9 cellular contexts compared by ENCODE assay signal in the genomic region with DNA sequence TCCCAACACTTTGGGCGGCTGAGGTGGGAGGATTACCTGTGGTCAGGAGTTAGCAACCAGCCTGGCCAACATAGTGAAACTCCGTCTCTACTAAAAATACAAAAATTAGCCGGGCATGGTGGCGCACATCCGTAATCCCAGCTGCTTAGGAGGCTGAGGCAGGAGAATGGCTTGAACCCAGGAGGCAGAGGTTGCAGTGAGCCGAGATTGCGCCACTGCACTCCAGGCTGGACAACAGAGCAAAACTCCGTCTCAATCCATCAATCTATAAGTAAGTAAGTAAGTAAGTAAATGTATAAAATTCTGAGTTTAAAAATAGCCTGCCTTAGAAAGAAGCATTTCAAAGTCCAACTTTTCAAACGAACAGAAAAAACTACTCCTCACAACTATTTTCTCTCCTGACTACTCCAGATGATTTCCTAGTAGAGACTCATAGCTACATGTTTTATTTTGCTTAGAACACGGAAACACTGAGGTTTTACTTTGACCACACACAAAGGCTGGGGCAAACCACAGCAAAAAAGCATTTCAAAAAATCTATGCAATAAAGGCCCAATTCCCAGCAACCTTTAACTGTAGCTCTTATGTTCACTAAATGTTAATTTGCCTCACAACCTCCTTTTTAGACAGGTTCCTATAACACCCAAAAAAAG. TPM values are rescaled to one million over a fixed set of nuclear protein-coding genes. Genes with fewer than 3 reads are reported as not detected.
DNase-seq lines count a peak whose midpoint lies in the region; ATAC-seq, FAIRE-seq and TF ChIP-seq lines count a peak whose summit lies in the region.
"Had no signal": no experiment of that assay in that cellular context is flagged by ENCODE, and none has a peak within 500 bp of the region (broad histone marks: within the 10 kb centered on the region; RNA-seq: fewer than 3 reads in every experiment).

No MANE protein-coding gene starts in this region.

- H3K36me3 ChIP-seq in aorta (ENCODE audit: control insufficient read depth in 1 of 2, insufficient read depth in 2 of 2, low read length in 1 of 2): no peaks in the 10 kb centered on the region

- H3K27me3 ChIP-seq in aorta (ENCODE audit: control insufficient read depth in 1 of 2, insufficient read depth in 2 of 2, low read length in 1 of 2) (no peaks in the 10 kb centered on the region), H9 (ENCODE audit: insufficient read depth, low read length) (no peaks in the 10 kb centered on the region)

- H3K79me1 ChIP-seq in H9 (ENCODE audit: insufficient read depth, low read depth, low read length, poor library complexity, severe bottlenecking): no peaks in the 10 kb centered on the region

- H4K91ac ChIP-seq in H9 (ENCODE audit: insufficient read length, low read depth, low read length): no peak overlapping the region

- H3K56ac ChIP-seq in H9 (ENCODE audit: insufficient read length, low read depth, low read length): no peak overlapping the region

- intact Hi-C loops in aorta (cut with DNase I): loop anchor here in 1 of 2 donors (10.0 kb wide), 1 partner anchor 293 kb away; the partner anchor contains the start of genes GTF2H1 and HPS5

- H3K4me3 ChIP-seq in fibroblast of pulmonary artery (replicated peaks; ENCODE audit: low read depth, low read length) (peak overlapping the region; percentile 5), aorta (ENCODE audit: low read length in 2 of 2) (peak overlapping the region in 1 of 2 donors; percentile 55)

- DNase-seq in stimulated activated CD4-positive, alpha-beta T cell treated with anti-CD3 and anti-CD28 coated beads, Interleukin-1b, Interleukin-23, amount 100 ng/mL, for 48 hours: peak; percentile 7
- DNase-seq in stimulated activated CD4-positive, alpha-beta T cell treated with anti-CD3 and anti-CD28 coated beads, Interleukin-2, amount 100 ng/mL, for 48 hours: no peak
- peak; percentile 64 for DNase-seq in T-helper 2 cell treated with Interferon-gamma antibody and Interleukin-4, amounts not matched to agents 5 μg/mL and 100 μg/mL, for 36 hours (ENCODE audit: low spot score)
- DNase-seq in fibroblast of pulmonary artery (ENCODE audit: low read depth) (peak; percentile 54), aorta (no peak), RCC 7860 (ENCODE audit: low spot score) (no peak), H9 (no peak)

- H3K36me3 Mint-ChIP-seq in T-helper 2 cell treated with Interferon-gamma antibody and Interleukin-4, amounts not matched to agents 5 μg/mL and 100 μg/mL, for 36 hours (ENCODE audit: low read depth): peaks cover 29% of the 10 kb centered on the region
- peaks cover 6 to 19% (median 18%) of the 10 kb centered on the region in 3 experiments; a peak in 6 of 7 replicates for H3K36me3 Mint-ChIP-seq in H9 (ENCODE audit: insufficient read depth in 1 of 3, low read depth in 3 of 3)

- H2AK5ac ChIP-seq in H9 (ENCODE audit: insufficient read length, low read length): no peak overlapping the region

- peak; percentile 68 for ATAC-seq in aorta (ENCODE audit: low FRiP score)
- ATAC-seq in GM19397 (IDR thresholded peaks at IDR 0.05; ENCODE audit: unreplicated experiment): no peak

- H3K4me3 Mint-ChIP-seq in T-helper 2 cell treated with Interferon-gamma antibody and Interleukin-4, amounts not matched to agents 5 μg/mL and 100 μg/mL, for 36 hours: peak overlapping the region; percentile 60
- H3K4me3 Mint-ChIP-seq in H9: no peak overlapping the region
- H3K4me3 Mint-ChIP-seq: IgD-negative memory B cell had no signal

- TF ChIP-seq CTCF in fibroblast of pulmonary artery (IDR thresholded peaks at IDR 0.05; ENCODE audit: low read length, missing control alignments) (no peak), H9 (conservative IDR thresholded peaks at IDR 0.05) (no peak)

- no peak overlapping the region for H3K4me2 ChIP-seq in H9 (ENCODE audit: insufficient read depth, insufficient read length, low read length)

- no peak overlapping the region for H2BK20ac ChIP-seq in H9 (ENCODE audit: low read depth, low read length, poor library complexity, severe bottlenecking)

- H3K4me1 Mint-ChIP-seq in T-helper 2 cell treated with Interferon-gamma antibody and Interleukin-4, amounts not matched to agents 5 μg/mL and 100 μg/mL, for 36 hours (ENCODE audit: low read depth): peaks cover 49% of the 10 kb centered on the region
- H3K4me1 Mint-ChIP-seq in H9: no peaks in the 10 kb centered on the region

- no peaks in the 10 kb centered on the region for H4K20me1 ChIP-seq in H9 (ENCODE audit: control insufficient read depth, insufficient read depth, insufficient read length)

- H3K27ac ChIP-seq in aorta (ENCODE audit: low read depth in 1 of 2, low read length in 2 of 2) (peak overlapping the region; percentile 46 to 54), H9 (ENCODE audit: insufficient read length, low read depth, low read length) (no peak overlapping the region)

- peak overlapping the region; percentile 64 for H3K27ac Mint-ChIP-seq in T-helper 2 cell treated with Interferon-gamma antibody and Interleukin-4, amounts not matched to agents 5 μg/mL and 100 μg/mL, for 36 hours
- H3K27ac Mint-ChIP-seq in H9: peak overlapping the region in 1 of 3 experiments; percentile 79; a peak in 2 of 7 replicates

- H3K23ac ChIP-seq in H9 (ENCODE audit: insufficient read length, low read depth, low read length): no peak overlapping the region

- H2BK120ac ChIP-seq in H9 (ENCODE audit: low read depth, low read length, poor library complexity, severe bottlenecking): no peak overlapping the region

- FAIRE-seq in RCC 7860 (lab: Jason Lieb, UNC): no peak

- peaks cover 3% of the 10 kb centered on the region; the same call in 1 of the 2 replicates for H3K79me2 ChIP-seq in H9 (ENCODE audit: insufficient read depth, low read length)

- H3T11ph ChIP-seq in H9 (ENCODE audit: low read length): no peak overlapping the region

- no peak overlapping the region for H2BK5ac ChIP-seq in H9 (ENCODE audit: insufficient read length, low read length)

- H3K9me3 Mint-ChIP-seq in T-helper 2 cell treated with Interferon-gamma antibody and Interleukin-4, amounts not matched to agents 5 μg/mL and 100 μg/mL, for 36 hours: no peaks in the 10 kb centered on the region
- H3K9me3 Mint-ChIP-seq in H9: no peaks in the 10 kb centered on the region
- H3K9me3 Mint-ChIP-seq: IgD-negative memory B cell had no signal

- H3K23me2 ChIP-seq in H9 (ENCODE audit: insufficient read length, low read depth, low read length, poor library complexity, severe bottlenecking): no peaks in the 10 kb centered on the region

- WGBS in aorta, 2 donors: 26 to 47% methylated on average over 10 of the region's 10 CpGs
- WGBS in H9 (ENCODE audit: extremely low coverage, insufficient read length, low lambda C conversion rate): no CpG with 5 or more reads among the region's 10 CpGs

- no peak overlapping the region for H4K5ac ChIP-seq in H9 (ENCODE audit: insufficient read length, low read depth, low read length)

- H3K4me1 ChIP-seq in aorta (ENCODE audit: control insufficient read depth in 1 of 2, insufficient read depth in 2 of 2, low read length in 2 of 2) (peaks cover 0 to 1% of the 10 kb centered on the region in 2 donors), H9 (ENCODE audit: insufficient read depth, low read length) (no peaks in the 10 kb centered on the region)

- H2BK15ac ChIP-seq in H9 (ENCODE audit: low read depth, low read length): no peak overlapping the region

- no peak overlapping the region for H2AFZ ChIP-seq in H9 (ENCODE audit: low read length)

- H3K9me3 ChIP-seq in aorta (ENCODE audit: control insufficient read depth, low read length) (no peaks in the 10 kb centered on the region), H9 (ENCODE audit: control insufficient read depth, low read depth, low read length) (no peaks in the 10 kb centered on the region)

- H3K18ac ChIP-seq in H9 (ENCODE audit: insufficient read length, low read depth, low read length): no peak overlapping the region

- H4K8ac ChIP-seq in H9 (replicated peaks; ENCODE audit: insufficient read length, low read depth, low read length): no peak overlapping the region

- no peak overlapping the region for H3K4ac ChIP-seq in H9 (ENCODE audit: low read depth, low read length)

- H3K27me3 Mint-ChIP-seq in T-helper 2 cell treated with Interferon-gamma antibody and Interleukin-4, amounts not matched to agents 5 μg/mL and 100 μg/mL, for 36 hours (ENCODE audit: low read depth): no peaks in the 10 kb centered on the region
- no peaks in the 10 kb centered on the region for H3K27me3 Mint-ChIP-seq in H9 (ENCODE audit: low read depth)
- H3K27me3 Mint-ChIP-seq: IgD-negative memory B cell had no signal

- no peak overlapping the region for H3K9ac ChIP-seq in H9 (ENCODE audit: extremely low read depth, insufficient read length, low read length)

- no peak overlapping the region for H2BK12ac ChIP-seq in H9 (ENCODE audit: insufficient read length, low read depth, low read length)

- H3K14ac ChIP-seq in H9 (ENCODE audit: insufficient read depth, low read length): no peak overlapping the region

RNA-seq across cellular contexts. Expression of gene SPTY2D1, which starts 16.3 kb away (rescaled TPM):
- total RNA-seq in aorta (10 to 100 TPM; 16.9 to 19.9 TPM), H9 (2021) (15.9 and 16.8 TPM in 2 replicates)
- 1 to 10 TPM; 3.9 to 6.1 TPM for polyA plus RNA-seq in aorta

RNA-seq across cellular contexts. Expression of gene MISFA, which starts 18.2 kb away (rescaled TPM):
- 1 to 10 TPM; 1.8 to 6.6 TPM for total RNA-seq in aorta
- polyA plus RNA-seq in aorta: under 1 TPM in 1 of 2 donors, not detected in 1; 0.95 TPM
- 2.8 and 3.7 TPM in 2 replicates for total RNA-seq in H9 (2021)

RNA-seq across cellular contexts. Expression of gene UEVLD, which starts 29.3 kb away (rescaled TPM):
- total RNA-seq in aorta (10 to 100 TPM; 22.4 to 25.2 TPM), H9 (2021) (7.8 and 7.9 TPM in 2 replicates)
- 10 to 100 TPM; 11.4 to 18.7 TPM for polyA plus RNA-seq in aorta

Comparison
In these comparisons a context has a peak if more than half of its experiments do, and no peak if none do; other contexts are left out.
1. DNase-seq: peak in stimulated activated CD4-positive, alpha-beta T cell treated with anti-CD3 and anti-CD28 coated beads, Interleukin-1b, Interleukin-23, amount 100 ng/mL, for 48 hours (single experiment), T-helper 2 cell treated with Interferon-gamma antibody and Interleukin-4, amounts not matched to agents 5 μg/mL and 100 μg/mL, for 36 hours (single experiment) and fibroblast of pulmonary artery (single experiment); none in stimulated activated CD4-positive, alpha-beta T cell treated with anti-CD3 and anti-CD28 coated beads, Interleukin-2, amount 100 ng/mL, for 48 hours (0 of 2), aorta (0 of 2), RCC 7860 (single experiment) and H9 (single experiment).